Comparison of ENCODE assay signal across 8 cellular contexts in genomic region chr3:148077318-148077923, GRCh38.
DNase-seq lines count a peak whose midpoint lies in the region; ATAC-seq and TF ChIP-seq lines count a peak whose summit lies in the region.

No MANE protein-coding gene starts in this region.

- H3K27me3 ChIP-seq in heart left ventricle (no peaks in the 10 kb centered on the region), rectal smooth muscle tissue (ENCODE audit: control insufficient read depth, insufficient read depth, low read length) (no peaks in the 10 kb centered on the region), MG63 (no peaks in the 10 kb centered on the region)

- TF ChIP-seq CTCF in heart left ventricle (IDR thresholded peaks at IDR 0.05) (peak; percentile 6 to 63 (median 45)), LNCaP clone FGC (IDR thresholded peaks at IDR 0.05; ENCODE audit: control insufficient read depth, extremely low read depth, insufficient read depth) (peak; percentile 64)

- H3K4me1 ChIP-seq in heart left ventricle, result no peaks in the 10 kb centered on the region
- peaks cover 14% of the 10 kb centered on the region for H3K4me1 ChIP-seq in rectal smooth muscle tissue (ENCODE audit: control insufficient read depth, insufficient read depth, low read length)

- no peak for TF ChIP-seq POLR2A in heart left ventricle (IDR thresholded peaks at IDR 0.05)

- intact Hi-C loops in heart left ventricle (cut with DNase I) (loop anchor here in 3 of 10 donors (10.0 kb wide), 4 partner anchors 453 to 1433 kb away; no protein-coding TSS in a partner anchor), cardiac septum (cut with DNase I) (no loop called here)

- no peak overlapping the region for H3K4me3 ChIP-seq in heart left ventricle
- H3K4me3 ChIP-seq in LNCaP clone FGC (ENCODE audit: low read depth, low read length), result no peak overlapping the region
- no peak overlapping the region for H3K4me3 ChIP-seq in rectal smooth muscle tissue (ENCODE audit: low read length)
- no peak overlapping the region for H3K4me3 ChIP-seq in MG63

- H3K27ac ChIP-seq in heart left ventricle (no peak overlapping the region), rectal smooth muscle tissue (ENCODE audit: low read depth, low read length) (peak overlapping the region; percentile 19)

- H3K9ac ChIP-seq in rectal smooth muscle tissue (ENCODE audit: low read length), result no peak overlapping the region

- DNase-seq in heart left ventricle, result no peak
- DNase-seq in cardiac septum (ENCODE audit: low spot score), result no peak
- DNase-seq in LNCaP clone FGC (ENCODE audit: low read depth), result no peak
- DNase-seq in cerebellar cortex (ENCODE audit: low spot score), result peak; percentile 82
- DNase-seq in MG63, result no peak
- no peak for DNase-seq in GM19240 (ENCODE audit: insufficient read length, low spot score)
- DNase-seq in stimulated activated naive CD8-positive, alpha-beta T cell treated with anti-CD3 and anti-CD28 coated beads, Interleukin-15, Interleukin-2, amounts not matched to agents 100 U/mL and 50 U/mL, for 24 hours, result no peak

- H3K9me3 ChIP-seq in heart left ventricle (no peaks in the 10 kb centered on the region), MG63 (no peaks in the 10 kb centered on the region)

- no peak for ATAC-seq in heart left ventricle
- ATAC-seq in stimulated activated naive CD8-positive, alpha-beta T cell treated with anti-CD3 and anti-CD28 coated beads, Interleukin-15, Interleukin-2, amounts not matched to agents 100 U/mL and 50 U/mL, for 24 hours, result no peak

- no peaks in the 10 kb centered on the region for H3K36me3 ChIP-seq in heart left ventricle
- H3K36me3 ChIP-seq in rectal smooth muscle tissue (ENCODE audit: control insufficient read depth, insufficient read depth, low read length), result no peaks in the 10 kb centered on the region
- no peaks in the 10 kb centered on the region for H3K36me3 ChIP-seq in MG63

- 3 to 16% (median 10%) methylated on average over 1 of the region's 1 CpG for WGBS in heart left ventricle, 4 donors
